In the genomic region with DNA sequence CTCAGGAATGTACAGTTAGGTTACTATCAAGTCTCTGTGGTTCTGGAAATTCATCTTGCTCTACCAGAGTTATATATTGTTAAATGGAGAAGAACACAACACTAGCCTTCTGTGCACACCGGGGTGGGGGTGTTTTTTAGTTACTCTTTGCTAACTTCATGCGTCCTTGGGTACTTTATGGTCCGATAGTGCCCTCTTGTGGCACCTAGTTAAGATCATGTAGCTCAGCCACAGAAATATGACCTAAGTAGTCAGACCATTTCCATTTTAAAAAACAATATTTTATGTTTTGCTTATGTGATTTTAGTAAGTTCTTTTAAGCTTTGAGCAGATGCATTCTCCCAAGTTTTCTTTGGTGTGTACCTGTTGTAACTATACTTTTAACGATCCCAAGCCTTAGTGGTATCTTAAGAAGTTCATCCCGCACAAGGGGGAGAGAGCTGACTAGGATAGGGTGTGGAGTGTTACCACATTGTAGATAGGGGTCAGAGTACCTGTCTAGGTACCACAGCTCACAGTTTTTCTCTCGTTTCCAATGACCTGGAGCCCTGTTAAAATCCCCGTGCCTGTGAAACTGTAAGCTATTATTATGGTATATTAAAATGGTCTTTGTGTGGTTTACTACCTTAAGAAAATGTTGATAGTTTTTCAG, we compare ENCODE assay signal across 8 cellular contexts. TPM values are rescaled to one million over a fixed set of nuclear protein-coding genes. Genes with fewer than 3 reads are reported as not detected.
DNase-seq lines count a peak whose midpoint lies in the region; ATAC-seq and TF ChIP-seq lines count a peak whose summit lies in the region.

No MANE protein-coding gene starts in this region.

- intact Hi-C loops in aorta (cut with DNase I): loop anchor here (2.0 to 10.0 kb wide), 5 partner anchors 61 to 188 kb away; a partner anchor contains a TSS

- peak; percentile 67 for ATAC-seq in omental fat pad (ENCODE audit: low FRiP score)
- peak; percentile 88 for ATAC-seq in aorta (ENCODE audit: low FRiP score)
- ATAC-seq in HG03135 (IDR thresholded peaks at IDR 0.05; ENCODE audit: unreplicated experiment): no peak

- WGBS in aorta, 2 donors: 40 to 42% methylated on average over 7 of the region's 7 CpGs

- no peak overlapping the region for H3K27ac ChIP-seq in aorta (ENCODE audit: low read depth in 1 of 2, low read length in 2 of 2)

- no peaks in the 10 kb centered on the region for H3K4me1 ChIP-seq in aorta (ENCODE audit: control insufficient read depth in 1 of 2, insufficient read depth in 2 of 2, low read length in 2 of 2)

- H3K4me3 ChIP-seq in foreskin fibroblast (ENCODE audit: low read depth in 1 of 2, low read length in 2 of 2) (no peak overlapping the region), aorta (ENCODE audit: low read length in 2 of 2) (no peak overlapping the region)

- peak; percentile 72 for TF ChIP-seq CTCF in foreskin fibroblast (IDR thresholded peaks at IDR 0.05; ENCODE audit: low read depth, low read length)
- no peak for TF ChIP-seq CTCF in omental fat pad (IDR thresholded peaks at IDR 0.05)

- DNase-seq in EH (ENCODE audit: low read depth): peak; percentile 86
- peak; percentile 86 for DNase-seq in M059J (ENCODE audit: low read depth)
- DNase-seq in RKO (ENCODE audit: low spot score): peak; percentile 88
- peak; percentile 18 for DNase-seq in activated effector memory CD4-positive, alpha-beta T cell treated with Interleukin-2 at 50 U/mL for 16 hours
- DNase-seq in foreskin fibroblast: peak; percentile 80 to 94
- peak; percentile 49 for DNase-seq in omental fat pad (ENCODE audit: low spot score)
- peak in 1 of 2 donors; percentile 59 for DNase-seq in aorta

- peaks cover 2 to 12% of the 10 kb centered on the region in 2 donors for H3K36me3 ChIP-seq in aorta (ENCODE audit: control insufficient read depth in 1 of 2, insufficient read depth in 2 of 2, low read length in 1 of 2)

- no peaks in the 10 kb centered on the region for H3K9me3 ChIP-seq in aorta (ENCODE audit: control insufficient read depth, low read length)

- H3K27me3 ChIP-seq in aorta (ENCODE audit: control insufficient read depth in 1 of 2, insufficient read depth in 2 of 2, low read length in 1 of 2): no peaks in the 10 kb centered on the region

RNA-seq across cellular contexts. Expression of a gene that starts 20.6 kb away (rescaled TPM):
- 0.25 TPM in 1 of 2 replicates, not detected in the other for total RNA-seq in M059J (2014; rRNA removed; shearing (Covaris generic))
- total RNA-seq in omental fat pad: 1 to 10 TPM in 2 of 4 donors, under 1 TPM in 2; 0.63 to 3.1 (median 1.4) TPM
- total RNA-seq in aorta: 1 to 10 TPM; 4.1 to 6.9 TPM
- 1 to 10 TPM; 2.4 to 5.1 TPM for polyA plus RNA-seq in aorta

RNA-seq across cellular contexts. Expression of a gene that starts 37.9 kb away (rescaled TPM):
- total RNA-seq in M059J (2014; rRNA removed; shearing (Covaris generic)): 35.8 and 44.5 TPM in 2 replicates
- total RNA-seq in omental fat pad: 100 to 1,000 TPM in 1 of 4 donors, 10 to 100 TPM in 3; 40.6 to 107 (median 52.4) TPM
- 10 to 100 TPM; 44.7 to 58.3 TPM for total RNA-seq in aorta
- 100 to 1,000 TPM in 1 of 2 donors, 10 to 100 TPM in 1; 38.2 to 165 TPM for polyA plus RNA-seq in aorta
